ENCODE assay signal across 1 cellular context in the genomic region with DNA sequence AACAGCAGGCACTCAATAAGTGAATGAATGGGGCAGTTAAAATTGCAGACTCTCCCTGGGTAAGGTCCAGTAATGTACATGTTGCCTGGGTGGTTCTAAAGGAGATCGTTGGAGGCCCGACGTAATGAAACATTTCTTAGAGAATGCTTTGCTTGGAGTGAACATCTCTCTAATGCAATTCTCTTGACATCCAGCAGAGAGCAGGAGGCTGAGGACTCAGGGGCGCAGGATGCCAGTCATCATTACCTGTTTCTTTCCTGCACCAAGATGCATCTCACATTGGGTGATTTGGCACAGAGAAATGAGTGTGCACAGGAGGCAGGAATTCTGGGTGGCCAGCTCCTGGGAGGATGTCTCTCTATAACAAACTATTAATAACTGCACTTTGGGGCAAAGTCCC.
TF ChIP-seq lines count a peak whose summit lies in the region.

No MANE protein-coding gene starts in this region.

TF ChIP-seq in GM23338, 12 proteins besides CTCF, POLR2A, EP300 and RAD21 (continued from another document):
- TF ChIP-seq, protein P1, sequence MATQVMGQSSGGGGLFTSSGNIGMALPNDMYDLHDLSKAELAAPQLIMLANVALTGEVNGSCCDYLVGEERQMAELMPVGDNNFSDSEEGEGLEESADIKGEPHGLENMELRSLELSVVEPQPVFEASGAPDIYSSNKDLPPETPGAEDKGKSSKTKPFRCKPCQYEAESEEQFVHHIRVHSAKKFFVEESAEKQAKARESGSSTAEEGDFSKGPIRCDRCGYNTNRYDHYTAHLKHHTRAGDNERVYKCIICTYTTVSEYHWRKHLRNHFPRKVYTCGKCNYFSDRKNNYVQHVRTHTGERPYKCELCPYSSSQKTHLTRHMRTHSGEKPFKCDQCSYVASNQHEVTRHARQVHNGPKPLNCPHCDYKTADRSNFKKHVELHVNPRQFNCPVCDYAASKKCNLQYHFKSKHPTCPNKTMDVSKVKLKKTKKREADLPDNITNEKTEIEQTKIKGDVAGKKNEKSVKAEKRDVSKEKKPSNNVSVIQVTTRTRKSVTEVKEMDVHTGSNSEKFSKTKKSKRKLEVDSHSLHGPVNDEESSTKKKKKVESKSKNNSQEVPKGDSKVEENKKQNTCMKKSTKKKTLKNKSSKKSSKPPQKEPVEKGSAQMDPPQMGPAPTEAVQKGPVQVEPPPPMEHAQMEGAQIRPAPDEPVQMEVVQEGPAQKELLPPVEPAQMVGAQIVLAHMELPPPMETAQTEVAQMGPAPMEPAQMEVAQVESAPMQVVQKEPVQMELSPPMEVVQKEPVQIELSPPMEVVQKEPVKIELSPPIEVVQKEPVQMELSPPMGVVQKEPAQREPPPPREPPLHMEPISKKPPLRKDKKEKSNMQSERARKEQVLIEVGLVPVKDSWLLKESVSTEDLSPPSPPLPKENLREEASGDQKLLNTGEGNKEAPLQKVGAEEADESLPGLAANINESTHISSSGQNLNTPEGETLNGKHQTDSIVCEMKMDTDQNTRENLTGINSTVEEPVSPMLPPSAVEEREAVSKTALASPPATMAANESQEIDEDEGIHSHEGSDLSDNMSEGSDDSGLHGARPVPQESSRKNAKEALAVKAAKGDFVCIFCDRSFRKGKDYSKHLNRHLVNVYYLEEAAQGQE (IDR thresholded peaks at IDR 0.05; ENCODE audit: unreplicated experiment), result no peak
